13 cellular contexts compared by ENCODE assay signal in genomic region chr1:97632075-97632474, GRCh38.
A peak's percentile ranks its signal among the peaks of the same experiment; 100 is the strongest.
DNase-seq lines count a peak whose midpoint lies in the region; ATAC-seq and TF ChIP-seq lines count a peak whose summit lies in the region.
"Had no signal": no experiment of that assay in that cellular context is flagged by ENCODE, and none has a peak within 500 bp of the region (broad histone marks: within the 10 kb centered on the region; RNA-seq: fewer than 3 reads in every experiment).

No MANE protein-coding gene starts in this region.

- H3K4me3 Mint-ChIP-seq in activated naive CD4-positive, alpha-beta T cell treated with anti-CD3 and anti-CD28 coated beads for 36 hours, result no peak overlapping the region
- H3K4me3 Mint-ChIP-seq: activated CD8-positive, alpha-beta memory T cell treated with anti-CD3 and anti-CD28 coated beads, Interleukin-2, amount 10 ng/mL, durations not matched to agents 7 days and 5 days; T-helper 2 cell treated with Interferon-gamma antibody and Interleukin-4, amounts not matched to agents 5 μg/mL and 100 μg/mL, for 36 hours had no signal

- peak; percentile 21 for DNase-seq in LHCN-M2 (ENCODE audit: low read depth)
- peak; percentile 89 for DNase-seq in NCI-H524 treated with DMSO at 0.1 percent for 48 hours (lab: John Stamatoyannopoulos, UW)
- peak; percentile 62 for DNase-seq in choroid plexus epithelial cell (ENCODE audit: low read depth)
- peak; percentile 49 for DNase-seq in skeletal muscle cell (ENCODE audit: low read depth)
- no peak for DNase-seq in activated naive CD4-positive, alpha-beta T cell treated with anti-CD3 and anti-CD28 coated beads for 36 hours
- DNase-seq in AML-193 (lab: John Stamatoyannopoulos, UW), result no peak
- DNase-seq: activated CD8-positive, alpha-beta memory T cell treated with anti-CD3 and anti-CD28 coated beads, Interleukin-2, amount 10 ng/mL, durations not matched to agents 7 days and 5 days; left cardiac atrium; NK-92 treated with Interleukin-12 subunit alpha and Interleukin-12 subunit beta, amount 100 ng/mL, for 24 hours; tibial artery had no signal

- no peaks in the 10 kb centered on the region for H3K9me3 Mint-ChIP-seq in activated naive CD4-positive, alpha-beta T cell treated with anti-CD3 and anti-CD28 coated beads for 36 hours
- H3K9me3 Mint-ChIP-seq: T-helper 2 cell treated with Interferon-gamma antibody and Interleukin-4, amounts not matched to agents 5 μg/mL and 100 μg/mL, for 36 hours had no signal

- intact Hi-C loops in activated naive CD4-positive, alpha-beta T cell treated with anti-CD3 and anti-CD28 coated beads for 36 hours (cut with micrococcal nuclease), result loop anchor here (10.0 kb wide), 1 partner anchor 417 kb away; no protein-coding TSS in a partner anchor

- H3K36me3 Mint-ChIP-seq in activated naive CD4-positive, alpha-beta T cell treated with anti-CD3 and anti-CD28 coated beads for 36 hours (ENCODE audit: low read depth), result peaks cover 4% of the 10 kb centered on the region
- H3K36me3 Mint-ChIP-seq: activated CD8-positive, alpha-beta memory T cell treated with anti-CD3 and anti-CD28 coated beads, Interleukin-2, amount 10 ng/mL, durations not matched to agents 7 days and 5 days had no signal

- TF ChIP-seq CTCF in choroid plexus epithelial cell (conservative IDR thresholded peaks at IDR 0.05; ENCODE audit: low read depth, low read length), result no peak

- no peak overlapping the region for H3K27ac Mint-ChIP-seq in activated naive CD4-positive, alpha-beta T cell treated with anti-CD3 and anti-CD28 coated beads for 36 hours
- H3K27ac Mint-ChIP-seq: activated CD8-positive, alpha-beta memory T cell treated with anti-CD3 and anti-CD28 coated beads, Interleukin-2, amount 10 ng/mL, durations not matched to agents 7 days and 5 days; T-helper 2 cell treated with Interferon-gamma antibody and Interleukin-4, amounts not matched to agents 5 μg/mL and 100 μg/mL, for 36 hours had no signal

- no peaks in the 10 kb centered on the region for H3K27me3 Mint-ChIP-seq in activated naive CD4-positive, alpha-beta T cell treated with anti-CD3 and anti-CD28 coated beads for 36 hours (ENCODE audit: low read depth)
- H3K27me3 Mint-ChIP-seq: activated CD8-positive, alpha-beta memory T cell treated with anti-CD3 and anti-CD28 coated beads, Interleukin-2, amount 10 ng/mL, durations not matched to agents 7 days and 5 days had no signal

- ATAC-seq in GM21423 (IDR thresholded peaks at IDR 0.05; ENCODE audit: unreplicated experiment), result no peak
- ATAC-seq: activated CD8-positive, alpha-beta memory T cell treated with anti-CD3 and anti-CD28 coated beads, Interleukin-2, amount 10 ng/mL, durations not matched to agents 7 days and 5 days had no signal

- H3K4me1 Mint-ChIP-seq in activated naive CD4-positive, alpha-beta T cell treated with anti-CD3 and anti-CD28 coated beads for 36 hours (ENCODE audit: low read depth), result peaks cover 7% of the 10 kb centered on the region
- H3K4me1 Mint-ChIP-seq: activated CD8-positive, alpha-beta memory T cell treated with anti-CD3 and anti-CD28 coated beads, Interleukin-2, amount 10 ng/mL, durations not matched to agents 7 days and 5 days had no signal

- H3K4me3 ChIP-seq in choroid plexus epithelial cell (ENCODE audit: low read depth, low read length) (no peak overlapping the region), skeletal muscle cell (ENCODE audit: low read depth, low read length) (no peak overlapping the region)
- H3K4me3 ChIP-seq: adrenal gland, tibial artery had no signal

- CTCF ChIA-PET in activated naive CD4-positive, alpha-beta T cell treated with anti-CD3 and anti-CD28 coated beads for 36 hours (lab: Charles Lee), result no interaction called here

Comparison
In these comparisons a context has a peak if more than half of its experiments do, and no peak if none do; other contexts are left out.
1. DNase-seq: peak in LHCN-M2 (single experiment), NCI-H524 treated with DMSO at 0.1 percent for 48 hours (single experiment), choroid plexus epithelial cell (single experiment) and skeletal muscle cell (single experiment); none in activated naive CD4-positive, alpha-beta T cell treated with anti-CD3 and anti-CD28 coated beads for 36 hours (single experiment) and AML-193 (0 of 2).